ENCODE assay signal across 14 cellular contexts in the genomic region with DNA sequence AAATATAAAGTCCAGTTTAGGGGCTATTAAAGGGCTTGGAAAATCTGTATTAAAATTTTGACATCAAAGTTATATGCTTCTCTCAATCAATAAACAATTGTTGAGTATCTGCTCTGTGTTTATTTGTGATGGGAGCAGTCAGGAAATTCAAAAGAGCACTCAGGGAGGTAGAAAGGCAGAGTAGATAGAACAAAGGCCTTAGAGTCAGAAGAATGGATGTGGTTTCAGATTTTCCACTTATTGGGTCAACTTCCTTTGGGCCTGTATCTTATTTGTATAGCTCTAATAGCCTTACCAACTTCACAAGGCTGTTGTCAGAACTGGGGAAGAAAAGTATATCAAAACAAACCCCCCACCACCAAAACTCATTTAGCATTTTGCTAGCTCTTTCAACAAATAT.
"Had no signal": no experiment of that assay in that cellular context is flagged by ENCODE, and none has a peak within 500 bp of the region (broad histone marks: within the 10 kb centered on the region; RNA-seq: fewer than 3 reads in every experiment).

No MANE protein-coding gene starts in this region.

- H3K27ac ChIP-seq: breast epithelium, esophagus muscularis mucosa, gastrocnemius medialis, stomach, thoracic aorta had no signal

- H3K9me3 ChIP-seq: breast epithelium, esophagus muscularis mucosa, gastrocnemius medialis, heart right ventricle, stomach, thoracic aorta had no signal

- H3K4me1 ChIP-seq: breast epithelium, esophagus muscularis mucosa, gastrocnemius medialis, stomach had no signal

- H3K27me3 ChIP-seq: breast epithelium, esophagus muscularis mucosa, gastrocnemius medialis, heart right ventricle, stomach had no signal

- H3K4me3 ChIP-seq: breast epithelium, esophagus muscularis mucosa, gastrocnemius medialis, heart right ventricle, stomach, thoracic aorta had no signal

- DNase-seq: activated CD4-positive, alpha-beta T cell treated with anti-CD3 and anti-CD28 coated beads, Interleukin-2, amount 50 U/mL, for 1 hour; activated CD4-positive, CD25-positive, alpha-beta regulatory T cell; activated effector memory CD4-positive, alpha-beta T cell treated with Interleukin-2 at 50 U/mL for 16 hours; activated T-cell treated with anti-CD3 and anti-CD28 coated beads for 4 hours; amniotic stem cell; gastrocnemius medialis; heart right ventricle; islet precursor cell; stimulated activated CD4-positive, alpha-beta T cell treated with anti-CD3 and anti-CD28 coated beads, Interleukin-15, amount 100 ng/mL, for 24 hours; stimulated activated CD4-positive, alpha-beta T cell treated with anti-CD3 and anti-CD28 coated beads, Interleukin-4, amount 100 ng/mL, for 4 hours; stomach had no signal

- H3K36me3 ChIP-seq: breast epithelium, esophagus muscularis mucosa, gastrocnemius medialis, heart right ventricle, stomach, thoracic aorta had no signal
